ENCODE assay signal across 8 cellular contexts in genomic region chr1:67053535-67053784, GRCh38. TPM values are rescaled to one million over a fixed set of nuclear protein-coding genes. Genes with fewer than 3 reads are reported as not detected.
A peak's percentile ranks its signal among the peaks of the same experiment; 100 is the strongest.
DNase-seq lines count a peak whose midpoint lies in the region; ATAC-seq and TF ChIP-seq lines count a peak whose summit lies in the region.

No MANE protein-coding gene starts in this region.

- H3K4me3 ChIP-seq in Peyer's patch (peak overlapping the region; percentile 79 to 92 (median 86)), choroid plexus epithelial cell (ENCODE audit: low read depth, low read length) (peak overlapping the region; percentile 88), stomach smooth muscle (ENCODE audit: low read length in 2 of 2) (peak overlapping the region; percentile 90 to 96)

- peaks cover 0 to 14% (median 0%) of the 10 kb centered on the region in 3 donors for H3K36me3 ChIP-seq in Peyer's patch
- H3K36me3 ChIP-seq in stomach smooth muscle (ENCODE audit: control insufficient read depth in 2 of 2, insufficient read depth in 2 of 2, low read length in 2 of 2): peaks cover 0 to 4% of the 10 kb centered on the region in 2 donors

- TF ChIP-seq POLR2A in Peyer's patch (IDR thresholded peaks at IDR 0.05): no peak

- H3K9me3 ChIP-seq in Peyer's patch: no peaks in the 10 kb centered on the region
- no peaks in the 10 kb centered on the region for H3K9me3 ChIP-seq in stomach smooth muscle (ENCODE audit: control insufficient read depth in 2 of 2, low read length in 2 of 2)

- no peak for DNase-seq in activated CD4-positive, CD25-positive, alpha-beta regulatory T cell treated with anti-CD3 and anti-CD28 coated beads, Interleukin-2, amount 50 U/mL, for 72 hours
- DNase-seq in Peyer's patch (peak in 1 of 3 donors; percentile 39), choroid plexus epithelial cell (ENCODE audit: low read depth) (no peak), left lobe of liver (ENCODE audit: low spot score) (peak; percentile 80), GOT3 (lab: John Stamatoyannopoulos, UW) (no peak)

- H3K4me1 ChIP-seq in Peyer's patch (peaks cover 0 to 21% (median 2%) of the 10 kb centered on the region in 4 donors), stomach smooth muscle (ENCODE audit: control insufficient read depth, insufficient read depth, low read length) (peaks cover 6% of the 10 kb centered on the region)

- peak; percentile 36 to 45 for ATAC-seq in activated CD4-positive, CD25-positive, alpha-beta regulatory T cell treated with anti-CD3 and anti-CD28 coated beads, Interleukin-2, amount 50 U/mL, for 24 hours
- ATAC-seq in HG02678 (IDR thresholded peaks at IDR 0.05; ENCODE audit: unreplicated experiment) (peak; percentile 36), left lobe of liver (peak; percentile 85)

- H3K27ac ChIP-seq in Peyer's patch: peak overlapping the region; percentile 95 to 98 (median 96)
- peak overlapping the region; percentile 94 for H3K27ac ChIP-seq in stomach smooth muscle (ENCODE audit: low read length)

- peak overlapping the region; percentile 91 to 93 for H3K9ac ChIP-seq in stomach smooth muscle (ENCODE audit: low read length in 2 of 2)

- TF ChIP-seq CTCF in Peyer's patch (IDR thresholded peaks at IDR 0.05) (no peak), choroid plexus epithelial cell (conservative IDR thresholded peaks at IDR 0.05; ENCODE audit: low read depth, low read length) (no peak)

- H3K27me3 ChIP-seq in Peyer's patch: no peaks in the 10 kb centered on the region
- no peaks in the 10 kb centered on the region for H3K27me3 ChIP-seq in stomach smooth muscle (ENCODE audit: control insufficient read depth in 1 of 2, insufficient read depth in 2 of 2, low read length in 2 of 2)

RNA-seq across cellular contexts. Expression of gene SLC35D1, which starts 0.5 kb away (rescaled TPM):
- 10 to 100 TPM in 3 of 4 donors, 1 to 10 TPM in 1; 8.3 to 54.3 (median 31.8) TPM for total RNA-seq in Peyer's patch
- total RNA-seq in left lobe of liver: 66.0 TPM
